1 cellular context compared by ENCODE assay signal in genomic region chr16:7335991-7336634, GRCh38.
TF ChIP-seq lines count a peak whose summit lies in the region.

No MANE protein-coding gene starts in this region.

TF ChIP-seq in HepG2, 621 proteins besides CTCF, POLR2A, EP300 and RAD21:
- TF ChIP-seq ZNF251 (CRISPR knock-in tag; IDR thresholded peaks at IDR 0.05) (no peak), NFE2L2 (IDR thresholded peaks at IDR 0.05; ENCODE audit: low read length) (peak; percentile 90), ZNF142 (CRISPR knock-in tag; IDR thresholded peaks at IDR 0.05) (no peak), MAFK (conservative IDR thresholded peaks at IDR 0.05 in 1 of 2, IDR thresholded peaks at IDR 0.05 in 1 of 2; ENCODE audit: low read length in 2 of 2) (peak; percentile 100), NCOA2 (CRISPR knock-in tag; IDR thresholded peaks at IDR 0.05) (no peak), ZBTB20 (CRISPR knock-in tag; IDR thresholded peaks at IDR 0.05; ENCODE audit: borderline replicate concordance, low read depth) (no peak), TFAP4 (IDR thresholded peaks at IDR 0.05; ENCODE audit: borderline replicate concordance, low read depth) (no peak), ZNF746 (CRISPR knock-in tag; IDR thresholded peaks at IDR 0.05) (no peak), ZMAT5 (CRISPR knock-in tag; IDR thresholded peaks at IDR 0.05; ENCODE audit: borderline replicate concordance, low read depth) (no peak), TBP (CRISPR knock-in tag; IDR thresholded peaks at IDR 0.05) (no peak), ELF3 (CRISPR knock-in tag; IDR thresholded peaks at IDR 0.05) (no peak), SIX4 (CRISPR knock-in tag; IDR thresholded peaks at IDR 0.05) (no peak), SMARCE1 (IDR thresholded peaks at IDR 0.05; ENCODE audit: borderline replicate concordance) (no peak), MAFG (CRISPR knock-in tag; IDR thresholded peaks at IDR 0.05) (peak; percentile 78), U2AF2 (IDR thresholded peaks at IDR 0.05; ENCODE audit: low read depth, low read length) (no peak), WIZ (CRISPR knock-in tag; IDR thresholded peaks at IDR 0.05) (no peak), AGO2 (optimal IDR thresholded peaks at IDR 0.05; ENCODE audit: low read depth, low read length) (no peak), ZNF784 (CRISPR knock-in tag; IDR thresholded peaks at IDR 0.05; ENCODE audit: borderline replicate concordance) (no peak), ATF7-NPFF (CRISPR knock-in tag; IDR thresholded peaks at IDR 0.05; ENCODE audit: low read depth) (no peak), RFX5 (IDR thresholded peaks at IDR 0.05; ENCODE audit: low read depth, low read length) (0 out of 2 replicates have a peak, but pooled peaks have one; percentile 14), RARA (CRISPR knock-in tag; IDR thresholded peaks at IDR 0.05) (no peak), ZNF569 (CRISPR knock-in tag; IDR thresholded peaks at IDR 0.05; ENCODE audit: borderline replicate concordance) (no peak), RERE (CRISPR knock-in tag; IDR thresholded peaks at IDR 0.05; ENCODE audit: low read depth) (no peak), EED (CRISPR knock-in tag; IDR thresholded peaks at IDR 0.05) (no peak), IKZF5 (CRISPR knock-in tag; IDR thresholded peaks at IDR 0.05) (no peak), MAFF (IDR thresholded peaks at IDR 0.05; ENCODE audit: low read depth, low read length) (peak; percentile 100), ZNF20 (CRISPR knock-in tag; IDR thresholded peaks at IDR 0.05) (no peak), MNT (IDR thresholded peaks at IDR 0.05) (no peak), ZNF503 (CRISPR knock-in tag; IDR thresholded peaks at IDR 0.05) (no peak), NFRKB (IDR thresholded peaks at IDR 0.05) (no peak), THAP11 (CRISPR knock-in tag; IDR thresholded peaks at IDR 0.05) (no peak), SOX5 (CRISPR knock-in tag; IDR thresholded peaks at IDR 0.05; ENCODE audit: borderline replicate concordance) (no peak), YEATS4 (CRISPR knock-in tag; IDR thresholded peaks at IDR 0.05; ENCODE audit: borderline replicate concordance) (no peak), DNMT3B (CRISPR knock-in tag; conservative IDR thresholded peaks at IDR 0.05) (no peak)
